17 cellular contexts compared by ENCODE assay signal in genomic region chr5:157668356-157668755, GRCh38. TPM values are rescaled to one million over a fixed set of nuclear protein-coding genes. Genes with fewer than 3 reads are reported as not detected.
A peak's percentile ranks its signal among the peaks of the same experiment; 100 is the strongest.
DNase-seq lines count a peak whose midpoint lies in the region; ATAC-seq and TF ChIP-seq lines count a peak whose summit lies in the region.
"Had no signal": no experiment of that assay in that cellular context is flagged by ENCODE, and none has a peak within 500 bp of the region (broad histone marks: within the 10 kb centered on the region; RNA-seq: fewer than 3 reads in every experiment).

No MANE protein-coding gene starts in this region.

- no peak overlapping the region for H3K4me3 ChIP-seq in Panc1 (ENCODE audit: low read depth in 2 of 2, low read length in 2 of 2)
- no peak overlapping the region for H3K4me3 ChIP-seq in Karpas-422 (ENCODE audit: low read length)
- H3K4me3 ChIP-seq: BLaER1, GM23338, K562 had no signal

- H3K4me3 Mint-ChIP-seq in activated CD4-positive, alpha-beta T cell treated with anti-CD3 and anti-CD28 coated beads, Interleukin-2, amount 10 ng/mL, durations not matched to agents 24 days and 14 days: no peak overlapping the region
- H3K4me3 Mint-ChIP-seq in osteocyte (ENCODE audit: unreplicated experiment): no peak overlapping the region
- H3K4me3 Mint-ChIP-seq: GM23338 had no signal

- no peaks in the 10 kb centered on the region for H3K9me3 ChIP-seq in Panc1 (ENCODE audit: control insufficient read depth, insufficient read depth, low read depth, low read length)
- H3K9me3 ChIP-seq in Karpas-422 (ENCODE audit: low read length): no peaks in the 10 kb centered on the region

- no peaks in the 10 kb centered on the region for H3K36me3 ChIP-seq in Panc1 (ENCODE audit: control insufficient read depth, insufficient read depth, low read length)
- H3K36me3 ChIP-seq in Karpas-422 (ENCODE audit: insufficient read depth, low read length): no peaks in the 10 kb centered on the region
- H3K36me3 ChIP-seq: BLaER1 had no signal

- peaks cover 15% of the 10 kb centered on the region for H3K27me3 Mint-ChIP-seq in activated CD4-positive, alpha-beta T cell treated with anti-CD3 and anti-CD28 coated beads, Interleukin-2, amount 10 ng/mL, durations not matched to agents 24 days and 14 days
- no peaks in the 10 kb centered on the region for H3K27me3 Mint-ChIP-seq in osteocyte (ENCODE audit: unreplicated experiment)

- H3K27ac ChIP-seq in Panc1 (ENCODE audit: low read length) (no peak overlapping the region), Karpas-422 (ENCODE audit: low read length) (no peak overlapping the region)
- H3K27ac ChIP-seq: 22Rv1, BLaER1 had no signal

- POLR2A ChIA-PET in Panc1 (lab: Charles Lee): no interaction called here

- no peak for DNase-seq in activated CD4-positive, alpha-beta T cell treated with anti-CD3 and anti-CD28 coated beads, Interleukin-2, amount 10 ng/mL, durations not matched to agents 24 days and 14 days
- DNase-seq in activated CD4-positive, alpha-beta T cell treated with anti-CD3 and anti-CD28 coated beads, Interleukin-2, amount 50 U/mL, for 4 hours: no peak
- DNase-seq in Panc1 (ENCODE audit: low read depth, low spot score): no peak
- DNase-seq in osteocyte (ENCODE audit: extremely low spot score, unreplicated experiment): peak; percentile 48
- no peak for DNase-seq in Karpas-422
- no peak for DNase-seq in DMS153 treated with DMSO at 0.1 percent for 48 hours (lab: John Stamatoyannopoulos, UW; ENCODE audit: unreplicated experiment)
- DNase-seq: GF-D8 had no signal

- H3K9ac ChIP-seq in Karpas-422 (ENCODE audit: low read length): no peak overlapping the region
- H3K9ac ChIP-seq: BLaER1 had no signal

- CTCF ChIA-PET in Panc1 (lab: Charles Lee): interaction anchor here (0.6 to 1.7 kb wide), 2 partner anchors 12 to 75 kb away, joined by 4 to 8 read pairs; partner anchors contain the start of gene LSM11

- H4K20me1 ChIP-seq in Karpas-422 (ENCODE audit: insufficient read depth, low read depth, low read length): no peaks in the 10 kb centered on the region
- H4K20me1 ChIP-seq: BLaER1 had no signal

- H3K4me2 ChIP-seq in Karpas-422 (ENCODE audit: low read depth, low read length, poor library complexity, severe bottlenecking): no peak overlapping the region
- H3K4me2 ChIP-seq: BLaER1, GM23338 had no signal

- H3K27ac Mint-ChIP-seq in activated CD4-positive, alpha-beta T cell treated with anti-CD3 and anti-CD28 coated beads, Interleukin-2, amount 10 ng/mL, durations not matched to agents 24 days and 14 days: peak overlapping the region; percentile 64
- no peak overlapping the region for H3K27ac Mint-ChIP-seq in osteocyte (ENCODE audit: unreplicated experiment)
- H3K27ac Mint-ChIP-seq: CD8-positive, alpha-beta memory T cell; GM23338 had no signal

- H3K27me3 ChIP-seq in Panc1 (ENCODE audit: control insufficient read depth, insufficient read depth, low read length): peaks cover 8% of the 10 kb centered on the region
- no peaks in the 10 kb centered on the region for H3K27me3 ChIP-seq in Karpas-422 (ENCODE audit: low read length)

- H3K9me3 Mint-ChIP-seq in activated CD4-positive, alpha-beta T cell treated with anti-CD3 and anti-CD28 coated beads, Interleukin-2, amount 10 ng/mL, durations not matched to agents 24 days and 14 days: peaks cover 13% of the 10 kb centered on the region
- no peaks in the 10 kb centered on the region for H3K9me3 Mint-ChIP-seq in osteocyte (ENCODE audit: unreplicated experiment)

- in situ Hi-C loops in Panc1 (cut with HindIII; ENCODE audit: low pct_unique_long_range_greater_than_20kb, low sequenced_read_pairs): no loop called here

- BruUV-seq in Panc1 (replicated peaks; lab: Mats Ljungman, UMichigan): no TSS peak

- H3K36me3 Mint-ChIP-seq in activated CD4-positive, alpha-beta T cell treated with anti-CD3 and anti-CD28 coated beads, Interleukin-2, amount 10 ng/mL, durations not matched to agents 24 days and 14 days (ENCODE audit: low read depth): peaks cover 8% of the 10 kb centered on the region
- no peaks in the 10 kb centered on the region for H3K36me3 Mint-ChIP-seq in osteocyte (ENCODE audit: unreplicated experiment)

- H3K79me2 ChIP-seq in Karpas-422 (ENCODE audit: low read length): no peaks in the 10 kb centered on the region

- TF ChIP-seq CTCF in Panc1 (IDR thresholded peaks at IDR 0.05) (no peak), osteocyte (IDR thresholded peaks at IDR 0.05) (no peak)

- peak; percentile 29; the same call in 1 of the 2 replicates for ATAC-seq in Panc1
- no peak for ATAC-seq in HG03457 (IDR thresholded peaks at IDR 0.05; ENCODE audit: unreplicated experiment)

- H3K9me2 ChIP-seq in Karpas-422 (replicated peaks; ENCODE audit: insufficient read depth, low read length): no peaks in the 10 kb centered on the region

- H3K4me1 ChIP-seq in Panc1 (ENCODE audit: control insufficient read depth, insufficient read depth, low read length) (no peaks in the 10 kb centered on the region), Karpas-422 (ENCODE audit: low read length) (no peaks in the 10 kb centered on the region)
- H3K4me1 ChIP-seq: BLaER1 had no signal

- no peak overlapping the region for H2AFZ ChIP-seq in Karpas-422 (ENCODE audit: low read length)
- H2AFZ ChIP-seq: GM23338 had no signal

- peaks cover 34% of the 10 kb centered on the region for H3K4me1 Mint-ChIP-seq in activated CD4-positive, alpha-beta T cell treated with anti-CD3 and anti-CD28 coated beads, Interleukin-2, amount 10 ng/mL, durations not matched to agents 24 days and 14 days
- H3K4me1 Mint-ChIP-seq in osteocyte (ENCODE audit: unreplicated experiment): peaks cover 6% of the 10 kb centered on the region

- intact Hi-C loops in activated CD4-positive, alpha-beta T cell treated with anti-CD3 and anti-CD28 coated beads, Interleukin-2, amount 10 ng/mL, durations not matched to agents 24 days and 14 days (cut with micrococcal nuclease): no loop called here
- intact Hi-C loops in Panc1 (cut with micrococcal nuclease; ENCODE audit: unreplicated experiment): loop anchor here (5.0 kb wide), 1 partner anchor 49 kb away; no protein-coding TSS in a partner anchor

RNA-seq across cellular contexts. Expression of gene C5orf52, which starts 3.0 kb away (rescaled TPM):
- 0.42 TPM in 1 of 2 replicates, not detected in the other for total RNA-seq in activated CD4-positive, alpha-beta T cell treated with anti-CD3 and anti-CD28 coated beads, Interleukin-2, amount 10 ng/mL, durations not matched to agents 24 days and 14 days
- not detected for total RNA-seq in Panc1 (2021; ENCODE audit: unreplicated experiment)
- polyA plus RNA-seq in Panc1 (2012; ENCODE audit: insufficient read length): not detected
- not detected in 2 replicates for total RNA-seq in osteocyte
- total RNA-seq in Karpas-422 (2014; rRNA removed; shearing (Covaris generic); ENCODE audit: low replicate concordance): not detected in 2 replicates
- total RNA-seq: A673; Caco-2; CD8-positive, alpha-beta memory T cell; GM23338; H7; HT-29; K562 had no signal
- polyA plus RNA-seq: CD8-positive, alpha-beta memory T cell; GM23338; K562 had no signal

RNA-seq across cellular contexts. Expression of gene SOX30, which starts 16.1 kb away (rescaled TPM):
- total RNA-seq in activated CD4-positive, alpha-beta T cell treated with anti-CD3 and anti-CD28 coated beads, Interleukin-2, amount 10 ng/mL, durations not matched to agents 24 days and 14 days: 0.19 TPM in 1 of 2 replicates, not detected in the other
- total RNA-seq in Panc1 (2021; ENCODE audit: unreplicated experiment) (not detected), osteocyte (not detected in 2 replicates)
- not detected for polyA plus RNA-seq in Panc1 (2012; ENCODE audit: insufficient read length)
- not detected in 2 replicates for total RNA-seq in Karpas-422 (2014; rRNA removed; shearing (Covaris generic); ENCODE audit: low replicate concordance)
- total RNA-seq: A673, K562 had no signal
- polyA plus RNA-seq: K562 had no signal
